Comparison of ENCODE assay signal across 8 cellular contexts in genomic region chr21:15063821-15064575, GRCh38. TPM values are rescaled to one million over a fixed set of nuclear protein-coding genes. Genes with fewer than 3 reads are reported as not detected.
DNase-seq lines count a peak whose midpoint lies in the region; ATAC-seq and TF ChIP-seq lines count a peak whose summit lies in the region.

No MANE protein-coding gene starts in this region.

- H3K9ac ChIP-seq in HUES6 (ENCODE audit: low read length), result peak overlapping the region; percentile 73

- DNase-seq in Right ventricle myocardium inferior (ENCODE audit: missing footprints) (peak; percentile 76), SHP77 treated with DMSO at 0.1 percent for 48 hours (lab: John Stamatoyannopoulos, UW) (no peak)

- H3K27me3 Mint-ChIP-seq in activated naive CD4-positive, alpha-beta T cell treated with anti-CD3 and anti-CD28 coated beads, Interleukin-2, amount 50 U/mL, for 24 hours, result no peaks in the 10 kb centered on the region

- H3K4me3 ChIP-seq in HUES6 (ENCODE audit: low read depth, low read length) (peak overlapping the region; percentile 62), neutrophil (ENCODE audit: low read depth in 1 of 2, low read length in 1 of 2) (peak overlapping the region; percentile 71)

- peaks cover 4% of the 10 kb centered on the region for H3K36me3 Mint-ChIP-seq in activated naive CD4-positive, alpha-beta T cell treated with anti-CD3 and anti-CD28 coated beads, Interleukin-2, amount 50 U/mL, for 24 hours

- intact Hi-C loops in Right ventricle myocardium inferior (cut with DNase I), result loop anchor here (2.0 to 10.0 kb wide), 6 partner anchors 77 to 679 kb away; partner anchors contain the start of gene HSPA13

- H3K27me3 ChIP-seq in HUES6 (ENCODE audit: control insufficient read depth, insufficient read depth, low read length) (peaks cover 7% of the 10 kb centered on the region; the same call in 1 of the 2 replicates), neutrophil (peaks cover 3% of the 10 kb centered on the region)

- H3K9me3 ChIP-seq in HUES6 (ENCODE audit: control insufficient read depth, insufficient read depth, low read depth, low read length) (no peaks in the 10 kb centered on the region), neutrophil (no peaks in the 10 kb centered on the region)

- peak overlapping the region; percentile 98 for H3K4me3 Mint-ChIP-seq in activated naive CD4-positive, alpha-beta T cell treated with anti-CD3 and anti-CD28 coated beads, Interleukin-2, amount 50 U/mL, for 24 hours

- H3K4me1 ChIP-seq in HUES6 (ENCODE audit: control insufficient read depth, insufficient read depth, low read length) (peaks cover 41% of the 10 kb centered on the region), neutrophil (ENCODE audit: control insufficient read depth in 1 of 2, insufficient read depth in 1 of 2, low read depth in 1 of 2, low read length in 1 of 2) (peaks cover 46 to 63% of the 10 kb centered on the region in 2 experiments)

- no peaks in the 10 kb centered on the region for H3K36me3 ChIP-seq in HUES6 (ENCODE audit: control insufficient read depth, insufficient read depth, low read length)
- H3K36me3 ChIP-seq in neutrophil, result no peaks in the 10 kb centered on the region

- peak overlapping the region; percentile 89 for H3K27ac ChIP-seq in C4-2B
- no peak overlapping the region; the same call in 1 of the 2 replicates for H3K27ac ChIP-seq in HUES6 (ENCODE audit: low read depth, low read length)
- peak overlapping the region; percentile 84 for H3K27ac ChIP-seq in neutrophil

- H3K4me1 Mint-ChIP-seq in activated naive CD4-positive, alpha-beta T cell treated with anti-CD3 and anti-CD28 coated beads, Interleukin-2, amount 50 U/mL, for 24 hours, result peaks cover 50% of the 10 kb centered on the region

- ATAC-seq in GM21367 (IDR thresholded peaks at IDR 0.05; ENCODE audit: unreplicated experiment), result peak; percentile 0
- peak; percentile 10 for ATAC-seq in Right ventricle myocardium inferior
- no peak for ATAC-seq in GM19467 (IDR thresholded peaks at IDR 0.05; ENCODE audit: unreplicated experiment)

- H3K9me3 Mint-ChIP-seq in activated naive CD4-positive, alpha-beta T cell treated with anti-CD3 and anti-CD28 coated beads, Interleukin-2, amount 50 U/mL, for 24 hours, result no peaks in the 10 kb centered on the region

- no peak for TF ChIP-seq CTCF in C4-2B (conservative IDR thresholded peaks at IDR 0.05)
- no peak for TF ChIP-seq CTCF in neutrophil (IDR thresholded peaks at IDR 0.05)

- peak overlapping the region; percentile 100 for H3K27ac Mint-ChIP-seq in activated naive CD4-positive, alpha-beta T cell treated with anti-CD3 and anti-CD28 coated beads, Interleukin-2, amount 50 U/mL, for 24 hours

RNA-seq across cellular contexts. Expression of gene NRIP1, which starts 0.8 kb away (rescaled TPM):
- 16.0 TPM for total RNA-seq in Right ventricle myocardium inferior
